ENCODE assay signal across 24 cellular contexts in genomic region chr11:117091753-117092477, GRCh38. TPM values are rescaled to one million over a fixed set of nuclear protein-coding genes. Genes with fewer than 3 reads are reported as not detected.
DNase-seq lines count a peak whose midpoint lies in the region; ATAC-seq and TF ChIP-seq lines count a peak whose summit lies in the region.
"Had no signal": no experiment of that assay in that cellular context is flagged by ENCODE, and none has a peak within 500 bp of the region (broad histone marks: within the 10 kb centered on the region; RNA-seq: fewer than 3 reads in every experiment).

No MANE protein-coding gene starts in this region.

- H3K27me3 ChIP-seq in OCI-LY3 (ENCODE audit: low read depth, low read length): no peaks in the 10 kb centered on the region
- H3K27me3 ChIP-seq: adrenal gland; BLaER1 treated with 17β-estradiol and CSF1 and Interleukin-3, amounts not matched to agents 10 nM and 100 nM; heart right ventricle; pancreas; tibial nerve had no signal

- no peak overlapping the region for H3K27ac ChIP-seq in OCI-LY3 (ENCODE audit: low read length)
- H3K27ac ChIP-seq: adrenal gland; BLaER1 treated with 17β-estradiol and CSF1 and Interleukin-3, amounts not matched to agents 10 nM and 100 nM; heart right ventricle; KMS-11 had no signal

- no peak overlapping the region for H3K9ac ChIP-seq in OCI-LY3 (ENCODE audit: low read length)
- H3K9ac ChIP-seq: BLaER1 treated with 17β-estradiol and CSF1 and Interleukin-3, amounts not matched to agents 10 nM and 100 nM; KMS-11 had no signal

- no peak for TF ChIP-seq CTCF in OCI-LY3 (IDR thresholded peaks at IDR 0.05; ENCODE audit: low read depth, low read length)

- CTCF ChIA-PET in activated CD4-positive, alpha-beta memory T cell treated with anti-CD3 and anti-CD28 coated beads for 36 hours (lab: Charles Lee): interaction anchor here (0.8 to 1.1 kb wide), 4 partner anchors 18 to 183 kb away, joined by 3 to 4 read pairs (median 4); no protein-coding TSS in a partner anchor
- CTCF ChIA-PET in activated CD4-positive, alpha-beta memory T cell treated with anti-CD3 and anti-CD28 coated beads, Interleukin-2, amount 10 ng/mL, durations not matched to agents 7 days and 5 days (lab: Charles Lee): interaction anchor here (0.7 kb wide), 1 partner anchor 143 kb away, joined by 3 read pairs; no protein-coding TSS in a partner anchor

- H3K36me3 Mint-ChIP-seq in activated CD4-positive, alpha-beta memory T cell treated with anti-CD3 and anti-CD28 coated beads for 36 hours: peaks cover 15% of the 10 kb centered on the region
- peaks cover 33% of the 10 kb centered on the region for H3K36me3 Mint-ChIP-seq in activated CD4-positive, alpha-beta memory T cell treated with anti-CD3 and anti-CD28 coated beads, Interleukin-2, amount 10 ng/mL, durations not matched to agents 7 days and 5 days (ENCODE audit: low read depth)
- H3K36me3 Mint-ChIP-seq in central memory CD8-positive, alpha-beta T cell (ENCODE audit: insufficient read depth): peaks cover 34% of the 10 kb centered on the region
- H3K36me3 Mint-ChIP-seq in stimulated activated memory B cell treated with anti-CD40 and anti-IgM and Interleukin-4, amounts not matched to agents 10 μg/mL and 1 μg/mL and 100 μg/mL, for 72 hours: peaks cover 14% of the 10 kb centered on the region

- DNase-seq in activated CD4-positive, alpha-beta memory T cell treated with anti-CD3 and anti-CD28 coated beads for 36 hours: no peak
- no peak for DNase-seq in activated CD4-positive, alpha-beta memory T cell treated with anti-CD3 and anti-CD28 coated beads, Interleukin-2, amount 10 ng/mL, durations not matched to agents 7 days and 5 days
- DNase-seq in central memory CD8-positive, alpha-beta T cell (ENCODE audit: low spot score in 2 of 2): no peak
- DNase-seq in DMS79 treated with DMSO at 0.1 percent for 48 hours (lab: John Stamatoyannopoulos, UW) (no peak), ureter (ENCODE audit: low spot score) (no peak)
- DNase-seq in central memory CD4-positive, alpha-beta T cell: no peak
- DNase-seq: activated CD4-positive, CD25-positive, alpha-beta regulatory T cell treated with anti-CD3 and anti-CD28 coated beads, Interleukin-2, amount 50 U/mL, for 72 hours; adrenal gland; cerebellar nuclear complex; GDM1; heart right ventricle; HFFc6; immature natural killer cell; NCI-H2081 treated with DMSO at 0.1 percent for 48 hours; NCI-H526; OCI-M1; pancreas; stimulated activated CD4-positive, alpha-beta T cell treated with anti-CD3 and anti-CD28 coated beads, Interleukin-2, amount 100 ng/mL, for 24 hours; T-helper 9 cell had no signal

- peaks cover 4% of the 10 kb centered on the region for H3K9me3 Mint-ChIP-seq in activated CD4-positive, alpha-beta memory T cell treated with anti-CD3 and anti-CD28 coated beads for 36 hours
- peaks cover 4% of the 10 kb centered on the region for H3K9me3 Mint-ChIP-seq in activated CD4-positive, alpha-beta memory T cell treated with anti-CD3 and anti-CD28 coated beads, Interleukin-2, amount 10 ng/mL, durations not matched to agents 7 days and 5 days
- H3K9me3 Mint-ChIP-seq in central memory CD8-positive, alpha-beta T cell: peaks cover 6% of the 10 kb centered on the region
- peaks cover 4% of the 10 kb centered on the region for H3K9me3 Mint-ChIP-seq in stimulated activated memory B cell treated with anti-CD40 and anti-IgM and Interleukin-4, amounts not matched to agents 10 μg/mL and 1 μg/mL and 100 μg/mL, for 72 hours
- H3K9me3 Mint-ChIP-seq: HFFc6, immature natural killer cell had no signal

- peaks cover 10% of the 10 kb centered on the region for H3K36me3 ChIP-seq in OCI-LY3 (replicated peaks; ENCODE audit: low read depth, low read length)
- H3K36me3 ChIP-seq: adrenal gland, heart right ventricle, pancreas, tibial nerve had no signal

- peaks cover 84% of the 10 kb centered on the region for H3K4me1 Mint-ChIP-seq in activated CD4-positive, alpha-beta memory T cell treated with anti-CD3 and anti-CD28 coated beads for 36 hours (ENCODE audit: low read depth)
- peaks cover 73% of the 10 kb centered on the region for H3K4me1 Mint-ChIP-seq in activated CD4-positive, alpha-beta memory T cell treated with anti-CD3 and anti-CD28 coated beads, Interleukin-2, amount 10 ng/mL, durations not matched to agents 7 days and 5 days
- H3K4me1 Mint-ChIP-seq in central memory CD8-positive, alpha-beta T cell: peaks cover 80% of the 10 kb centered on the region
- H3K4me1 Mint-ChIP-seq in stimulated activated memory B cell treated with anti-CD40 and anti-IgM and Interleukin-4, amounts not matched to agents 10 μg/mL and 1 μg/mL and 100 μg/mL, for 72 hours: peaks cover 81% of the 10 kb centered on the region

- peaks cover 97% of the 10 kb centered on the region for H3K79me2 ChIP-seq in OCI-LY3 (ENCODE audit: low read length)

- H4K20me1 ChIP-seq in OCI-LY3 (ENCODE audit: insufficient read depth, low read length): peaks cover 53% of the 10 kb centered on the region

- ATAC-seq in central memory CD8-positive, alpha-beta T cell (replicated peaks; ENCODE audit: extremely low read depth, poor library complexity, severe bottlenecking): no peak
- no peak for ATAC-seq in stimulated activated memory B cell treated with anti-CD40 and anti-IgM and Interleukin-4, amounts not matched to agents 10 μg/mL and 1 μg/mL and 100 μg/mL, for 72 hours
- ATAC-seq: heart right ventricle, pancreas had no signal

- POLR2A ChIA-PET in activated CD4-positive, alpha-beta memory T cell treated with anti-CD3 and anti-CD28 coated beads for 36 hours (lab: Charles Lee): interaction anchor here (0.7 to 1.8 kb wide), 6 partner anchors 18 to 105 kb away, joined by 3 to 5 read pairs (median 4); partner anchors contain the start of gene PAFAH1B2
- POLR2A ChIA-PET in activated CD4-positive, alpha-beta memory T cell treated with anti-CD3 and anti-CD28 coated beads, Interleukin-2, amount 10 ng/mL, durations not matched to agents 7 days and 5 days (lab: Charles Lee): no interaction called here

- H3K27me3 Mint-ChIP-seq in activated CD4-positive, alpha-beta memory T cell treated with anti-CD3 and anti-CD28 coated beads for 36 hours: no peaks in the 10 kb centered on the region
- H3K27me3 Mint-ChIP-seq in activated CD4-positive, alpha-beta memory T cell treated with anti-CD3 and anti-CD28 coated beads, Interleukin-2, amount 10 ng/mL, durations not matched to agents 7 days and 5 days: no peaks in the 10 kb centered on the region
- no peaks in the 10 kb centered on the region for H3K27me3 Mint-ChIP-seq in central memory CD8-positive, alpha-beta T cell
- no peaks in the 10 kb centered on the region for H3K27me3 Mint-ChIP-seq in stimulated activated memory B cell treated with anti-CD40 and anti-IgM and Interleukin-4, amounts not matched to agents 10 μg/mL and 1 μg/mL and 100 μg/mL, for 72 hours

- H3K9me3 ChIP-seq in OCI-LY3 (ENCODE audit: insufficient read depth, low read length): no peaks in the 10 kb centered on the region
- H3K9me3 ChIP-seq: adrenal gland, heart right ventricle, pancreas, tibial nerve had no signal

- intact Hi-C loops in activated CD4-positive, alpha-beta memory T cell treated with anti-CD3 and anti-CD28 coated beads for 36 hours (cut with micrococcal nuclease): no loop called here

- no peak overlapping the region for H3K4me3 Mint-ChIP-seq in activated CD4-positive, alpha-beta memory T cell treated with anti-CD3 and anti-CD28 coated beads for 36 hours
- H3K4me3 Mint-ChIP-seq in activated CD4-positive, alpha-beta memory T cell treated with anti-CD3 and anti-CD28 coated beads, Interleukin-2, amount 10 ng/mL, durations not matched to agents 7 days and 5 days: no peak overlapping the region
- H3K4me3 Mint-ChIP-seq in central memory CD8-positive, alpha-beta T cell: peak overlapping the region; percentile 54
- no peak overlapping the region for H3K4me3 Mint-ChIP-seq in stimulated activated memory B cell treated with anti-CD40 and anti-IgM and Interleukin-4, amounts not matched to agents 10 μg/mL and 1 μg/mL and 100 μg/mL, for 72 hours
- H3K4me3 Mint-ChIP-seq: HFFc6, immature natural killer cell had no signal

- H3K27ac Mint-ChIP-seq in activated CD4-positive, alpha-beta memory T cell treated with anti-CD3 and anti-CD28 coated beads for 36 hours: peak overlapping the region; percentile 34
- H3K27ac Mint-ChIP-seq in activated CD4-positive, alpha-beta memory T cell treated with anti-CD3 and anti-CD28 coated beads, Interleukin-2, amount 10 ng/mL, durations not matched to agents 7 days and 5 days: no peak overlapping the region
- peak overlapping the region; percentile 99 for H3K27ac Mint-ChIP-seq in central memory CD8-positive, alpha-beta T cell (ENCODE audit: low read depth)
- peak overlapping the region; percentile 65 for H3K27ac Mint-ChIP-seq in stimulated activated memory B cell treated with anti-CD40 and anti-IgM and Interleukin-4, amounts not matched to agents 10 μg/mL and 1 μg/mL and 100 μg/mL, for 72 hours
- H3K27ac Mint-ChIP-seq: HFFc6 had no signal

- H3K4me2 ChIP-seq in OCI-LY3 (ENCODE audit: low read length): peak overlapping the region; percentile 95
- H3K4me2 ChIP-seq: KMS-11 had no signal

- H3K4me1 ChIP-seq in OCI-LY3 (ENCODE audit: low read length): peaks cover 59% of the 10 kb centered on the region

- H3K4me3 ChIP-seq in OCI-LY3 (ENCODE audit: low read length): no peak overlapping the region
- H3K4me3 ChIP-seq: adrenal gland; BLaER1 treated with 17β-estradiol and CSF1 and Interleukin-3, amounts not matched to agents 10 nM and 100 nM; heart right ventricle; pancreas; tibial nerve had no signal

- no peak overlapping the region for H2AFZ ChIP-seq in OCI-LY3 (ENCODE audit: low read depth, low read length)

RNA-seq across cellular contexts. Expression of gene SIK3, which starts 6.3 kb away (rescaled TPM):
- 10 to 100 TPM; 26.1 to 26.2 TPM for total RNA-seq in activated CD4-positive, alpha-beta memory T cell treated with anti-CD3 and anti-CD28 coated beads for 36 hours
- 10 to 100 TPM; 36.4 to 43.0 TPM for total RNA-seq in activated CD4-positive, alpha-beta memory T cell treated with anti-CD3 and anti-CD28 coated beads, Interleukin-2, amount 10 ng/mL, durations not matched to agents 7 days and 5 days
- 56.5 TPM for total RNA-seq in ureter

RNA-seq across cellular contexts. Expression of gene PAFAH1B2, which starts 52.2 kb away (rescaled TPM):
- 10 to 100 TPM; 61.3 to 61.5 TPM for total RNA-seq in activated CD4-positive, alpha-beta memory T cell treated with anti-CD3 and anti-CD28 coated beads for 36 hours
- 10 to 100 TPM; 60.1 to 62.8 TPM for total RNA-seq in activated CD4-positive, alpha-beta memory T cell treated with anti-CD3 and anti-CD28 coated beads, Interleukin-2, amount 10 ng/mL, durations not matched to agents 7 days and 5 days
- 77.2 TPM for total RNA-seq in ureter
